In genomic region chr22:31584804-31585160, GRCh38 we compare ENCODE assay signal across 15 cellular contexts.
DNase-seq lines count a peak whose midpoint lies in the region; ATAC-seq and TF ChIP-seq lines count a peak whose summit lies in the region.
"Had no signal": no experiment of that assay in that cellular context is flagged by ENCODE, and none has a peak within 500 bp of the region (broad histone marks: within the 10 kb centered on the region; RNA-seq: fewer than 3 reads in every experiment).

No MANE protein-coding gene starts in this region.

- no peaks in the 10 kb centered on the region for H3K9me3 ChIP-seq in CD4-positive, alpha-beta T cell (ENCODE audit: control insufficient read depth, low read length)
- H3K9me3 ChIP-seq in GM23248 (ENCODE audit: low read depth) (no peaks in the 10 kb centered on the region), adipocyte (ENCODE audit: control insufficient read depth, low read length) (no peaks in the 10 kb centered on the region), mesodermal cell (ENCODE audit: control insufficient read depth, low read length) (no peaks in the 10 kb centered on the region)
- H3K9me3 ChIP-seq: prostate gland had no signal

- no peaks in the 10 kb centered on the region for H3K27me3 Mint-ChIP-seq in CD4-positive, alpha-beta T cell

- no peaks in the 10 kb centered on the region for H3K27me3 ChIP-seq in CD4-positive, alpha-beta T cell (ENCODE audit: control insufficient read depth, insufficient read depth, low read length)
- no peaks in the 10 kb centered on the region for H3K27me3 ChIP-seq in GM23248 (replicated peaks; ENCODE audit: insufficient read depth)
- H3K27me3 ChIP-seq in adipocyte (replicated peaks; ENCODE audit: control insufficient read depth, insufficient read depth, low read length) = no peaks in the 10 kb centered on the region
- H3K27me3 ChIP-seq: heart left ventricle had no signal

- H3K27ac Mint-ChIP-seq in CD4-positive, alpha-beta T cell = peak overlapping the region; percentile 90
- H3K27ac Mint-ChIP-seq: endodermal cell had no signal

- peak; percentile 71 for ATAC-seq in CD4-positive, alpha-beta T cell (ENCODE audit: poor library complexity)
- ATAC-seq: Panc1 had no signal

- no peaks in the 10 kb centered on the region for H3K9me2 ChIP-seq in GM23248 (ENCODE audit: insufficient read depth)

- no peaks in the 10 kb centered on the region for H3K79me2 ChIP-seq in GM23248 (ENCODE audit: insufficient read depth)

- H3K4me3 ChIP-seq in GM23248 = no peak overlapping the region
- peak overlapping the region; percentile 32 for H3K4me3 ChIP-seq in adipocyte (ENCODE audit: low read length)
- H3K4me3 ChIP-seq in mesodermal cell (ENCODE audit: extremely low read depth, insufficient read depth, low read length, poor library complexity, severe bottlenecking) = no peak overlapping the region
- H3K4me3 ChIP-seq in lower leg skin (ENCODE audit: low read depth, poor library complexity, severe bottlenecking) = no peak overlapping the region
- H3K4me3 ChIP-seq: heart left ventricle, lung, prostate gland had no signal

- WGBS in GM23248 (ENCODE audit: low coverage in 1 of 2, low lambda C conversion rate in 2 of 2, missing lambda C conversion rate in 2 of 2), 2 experiments = 95 to 96% methylated on average over 5 of the region's 5 CpGs
- 100% methylated on average over 3 to 4 of the region's 5 CpGs for WGBS in mesodermal cell (ENCODE audit: insufficient coverage in 2 of 2), 2 experiments
- 94 to 95% methylated on average over 5 of the region's 5 CpGs for WGBS in lower leg skin, 2 donors

- no peak overlapping the region for H2AFZ ChIP-seq in GM23248

- in situ Hi-C loops in GM23248 (cut with MboI) = no loop called here

- POLR2A ChIA-PET in CD4-positive, alpha-beta T cell (lab: Charles Lee) = interaction anchor here (1.1 kb wide), 1 partner anchor 89 kb away, joined by 3 read pairs; the partner anchor contains the start of gene SFI1

- TF ChIP-seq POLR2A in lower leg skin (IDR thresholded peaks at IDR 0.05) = no peak

- H3K4me2 ChIP-seq in GM23248 (ENCODE audit: unreplicated experiment) = peak overlapping the region; percentile 50

- CTCF ChIA-PET in CD4-positive, alpha-beta T cell (lab: Charles Lee) = interaction anchor here (0.6 kb wide), 1 partner anchor 10 kb away, joined by 4 read pairs; no protein-coding TSS in a partner anchor

- no peak for TF ChIP-seq CTCF in CD4-positive, alpha-beta T cell (IDR thresholded peaks at IDR 0.05)
- TF ChIP-seq CTCF in GM10266 (IDR thresholded peaks at IDR 0.05; ENCODE audit: control insufficient read depth, insufficient read depth, low read depth, missing control alignments) (no peak), lower leg skin (IDR thresholded peaks at IDR 0.05) (no peak)

- no peak overlapping the region; the same call in 1 of the 2 replicates for H3K9ac ChIP-seq in GM23248
- peak overlapping the region; percentile 76 for H3K9ac ChIP-seq in adipocyte (ENCODE audit: low read length)

- no peak for DNase-seq in CD4-positive, alpha-beta T cell
- DNase-seq in GM23248 (no peak), adipocyte (ENCODE audit: low read depth) (no peak), GM10266 (ENCODE audit: extremely low spot score) (no peak), NCI-H1930 (lab: John Stamatoyannopoulos, UW) (no peak), lower leg skin (ENCODE audit: low spot score in 2 of 2) (no peak)
- DNase-seq: endodermal cell, heart left ventricle, NCI-H146, T1000 had no signal

- peaks cover 28% of the 10 kb centered on the region for H3F3A ChIP-seq in GM23248 (ENCODE audit: insufficient read depth)

- peaks cover 38% of the 10 kb centered on the region for H3K4me1 ChIP-seq in GM23248 (ENCODE audit: insufficient read depth)
- H3K4me1 ChIP-seq in adipocyte (ENCODE audit: control insufficient read depth, insufficient read depth, low read length) = peaks cover 42% of the 10 kb centered on the region
- peaks cover 26% of the 10 kb centered on the region for H3K4me1 ChIP-seq in mesodermal cell (ENCODE audit: control insufficient read depth, insufficient read depth, low read length, poor library complexity, severe bottlenecking)
- H3K4me1 ChIP-seq: prostate gland had no signal

- peak overlapping the region; percentile 13 for H3K27ac ChIP-seq in CD4-positive, alpha-beta T cell (ENCODE audit: low read depth, low read length)
- H3K27ac ChIP-seq in GM23248 (peak overlapping the region; percentile 67), mesodermal cell (ENCODE audit: low read depth, low read length, severe bottlenecking) (peak overlapping the region; percentile 59)
- H3K27ac ChIP-seq: heart left ventricle, prostate gland had no signal

- peaks cover 84% of the 10 kb centered on the region for H3K36me3 Mint-ChIP-seq in CD4-positive, alpha-beta T cell (ENCODE audit: low read depth)

- no peaks in the 10 kb centered on the region for H3K9me3 Mint-ChIP-seq in CD4-positive, alpha-beta T cell
- H3K9me3 Mint-ChIP-seq: endodermal cell, nephron had no signal

- peak overlapping the region; percentile 62 for H3K4me3 Mint-ChIP-seq in CD4-positive, alpha-beta T cell
- H3K4me3 Mint-ChIP-seq: endodermal cell, nephron had no signal

- no peaks in the 10 kb centered on the region for H4K20me1 ChIP-seq in GM23248 (ENCODE audit: insufficient read depth)

- H3K36me3 ChIP-seq in GM23248 (ENCODE audit: low read depth) (no peaks in the 10 kb centered on the region), adipocyte (ENCODE audit: control insufficient read depth, insufficient read depth, low read length, severe bottlenecking) (peaks cover 4% of the 10 kb centered on the region), mesodermal cell (ENCODE audit: control insufficient read depth, insufficient read depth, low read length) (peaks cover 24% of the 10 kb centered on the region)
- H3K36me3 ChIP-seq: prostate gland had no signal

- intact Hi-C loops in CD4-positive, alpha-beta T cell (cut with DNase I, micrococcal nuclease) = no loop called here
- intact Hi-C loops in lower leg skin (cut with DNase I; ENCODE audit: low total_unique reads) = no loop called here

- H3K4me1 Mint-ChIP-seq in CD4-positive, alpha-beta T cell (ENCODE audit: low read depth) = peaks cover 40% of the 10 kb centered on the region

Comparison
In these comparisons a context has a peak if more than half of its experiments do, and no peak if none do; other contexts are left out.
1. H3K27ac ChIP-seq: peak in every context shown above with its lines; median percentile 67 in GM23248; 59 in mesodermal cell; 13 in CD4-positive, alpha-beta T cell.